13 cellular contexts compared by ENCODE assay signal in genomic region chr3:151082880-151083838, GRCh38.
"Had no signal": no experiment of that assay in that cellular context is flagged by ENCODE, and none has a peak within 500 bp of the region (broad histone marks: within the 10 kb centered on the region; RNA-seq: fewer than 3 reads in every experiment).

No MANE protein-coding gene starts in this region.

- H3K9me3 ChIP-seq: pancreas had no signal

- ATAC-seq: pancreas; stimulated activated effector memory CD8-positive, alpha-beta T cell treated with anti-CD3 and anti-CD28 coated beads, Interleukin-12 subunit alpha, Interleukin-12 subunit beta, amount 100 ng/mL, for 72 hours had no signal

- H3K27ac Mint-ChIP-seq: stimulated activated effector memory CD8-positive, alpha-beta T cell treated with anti-CD3 and anti-CD28 coated beads, Interleukin-12 subunit alpha, Interleukin-12 subunit beta, amount 100 ng/mL, for 72 hours had no signal

- H3K36me3 Mint-ChIP-seq: stimulated activated effector memory CD8-positive, alpha-beta T cell treated with anti-CD3 and anti-CD28 coated beads, Interleukin-12 subunit alpha, Interleukin-12 subunit beta, amount 100 ng/mL, for 72 hours had no signal

- H3K27me3 ChIP-seq: dorsolateral prefrontal cortex had no signal

- DNase-seq: activated CD4-positive, alpha-beta T cell treated with anti-CD3 and anti-CD28 coated beads for 1 hour; activated CD4-positive, alpha-beta T cell treated with anti-CD3 and anti-CD28 coated beads, Interleukin-2, amount 50 U/mL, for 4 hours; activated effector memory CD4-positive, alpha-beta T cell treated with Interleukin-2 at 50 U/mL for 16 hours; activated naive CD4-positive, alpha-beta T cell treated with anti-CD3 and anti-CD28 coated beads, Interleukin-2, amount 50 U/mL, for 16 hours; dorsolateral prefrontal cortex; kidney glomerular epithelial cell; mesenchymal stem cell; pancreas; stimulated activated CD4-positive, alpha-beta T cell treated with anti-CD3 and anti-CD28 coated beads, Interleukin-12 subunit alpha, Interleukin-12 subunit beta, amount 100 ng/mL, for 4 hours; stimulated activated CD4-positive, alpha-beta T cell treated with anti-CD3 and anti-CD28 coated beads, Interleukin-2, amount 100 ng/mL, for 24 hours; SW 1271; T-helper 9 cell had no signal

- H3K36me3 ChIP-seq: pancreas had no signal

- H3K4me3 ChIP-seq: dorsolateral prefrontal cortex, pancreas had no signal

- H3K27ac ChIP-seq: dorsolateral prefrontal cortex, pancreas had no signal

- H3K9me3 Mint-ChIP-seq: stimulated activated effector memory CD8-positive, alpha-beta T cell treated with anti-CD3 and anti-CD28 coated beads, Interleukin-12 subunit alpha, Interleukin-12 subunit beta, amount 100 ng/mL, for 72 hours had no signal
